3 cellular contexts compared by ENCODE assay signal in genomic region chr2:210183936-210184335, GRCh38. TPM values are rescaled to one million over a fixed set of nuclear protein-coding genes. Genes with fewer than 3 reads are reported as not detected.
"Had no signal": no experiment of that assay in that cellular context is flagged by ENCODE, and none has a peak within 500 bp of the region (broad histone marks: within the 10 kb centered on the region; RNA-seq: fewer than 3 reads in every experiment).

No MANE protein-coding gene starts in this region.

RNA-seq across cellular contexts. Expression of gene ACADL, which starts 41.3 kb away (rescaled TPM):
- total RNA-seq: GM23338, HT-29, IMR-90 had no signal
